In the genomic region with DNA sequence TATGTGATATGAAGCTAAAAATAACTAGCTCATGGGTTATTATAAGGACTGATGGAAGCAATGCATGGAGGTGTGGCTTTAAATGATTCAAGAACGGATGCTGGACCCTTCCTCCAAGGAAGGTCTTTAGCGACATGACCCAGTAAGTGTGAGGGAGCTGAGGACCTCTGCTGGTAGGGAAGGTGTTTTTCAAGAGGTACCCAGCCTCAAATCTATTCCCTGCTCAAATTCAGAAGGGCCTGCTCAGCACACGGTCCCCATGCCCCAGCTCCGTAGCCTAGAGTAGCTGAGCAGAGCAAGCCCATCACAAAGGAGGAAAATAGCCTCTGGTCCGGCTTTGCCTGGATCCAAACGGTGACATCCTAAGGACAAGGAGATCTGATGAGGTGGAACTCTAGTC, we compare ENCODE assay signal across 30 cellular contexts.
A peak's percentile ranks its signal among the peaks of the same experiment; 100 is the strongest.
DNase-seq lines count a peak whose midpoint lies in the region; ATAC-seq, FAIRE-seq and TF ChIP-seq lines count a peak whose summit lies in the region.
"Had no signal": no experiment of that assay in that cellular context is flagged by ENCODE, and none has a peak within 500 bp of the region (broad histone marks: within the 10 kb centered on the region; RNA-seq: fewer than 3 reads in every experiment).

No MANE protein-coding gene starts in this region.

- H4K8ac ChIP-seq in H1 (ENCODE audit: extremely low read depth, insufficient read depth, low read length) = no peak overlapping the region

- no peak overlapping the region for H2BK120ac ChIP-seq in H1 (replicated peaks; ENCODE audit: low read depth, low read length)

- no peak overlapping the region for H2BK5ac ChIP-seq in H1 (ENCODE audit: low read depth, low read length)

- H3K27me3 ChIP-seq in DOHH2 (ENCODE audit: control insufficient read depth, low read length) (no peaks in the 10 kb centered on the region), H1 (replicated peaks in 1 of 4; ENCODE audit: control insufficient read depth in 3 of 4, extremely low read depth in 1 of 4, insufficient read depth in 3 of 4, low read length in 3 of 4) (no peaks in the 10 kb centered on the region; a peak in 1 of 7 replicates), psoas muscle (ENCODE audit: insufficient read depth in 3 of 3, low read length in 2 of 3) (peaks cover 0 to 8% (median 8%) of the 10 kb centered on the region in 3 donors), colonic mucosa (no peaks in the 10 kb centered on the region)
- H3K27me3 ChIP-seq: BLaER1 treated with 17β-estradiol and CSF1 and Interleukin-3, amounts not matched to agents 10 nM and 100 nM; breast epithelium; sigmoid colon had no signal

- no peaks in the 10 kb centered on the region for H3K9me3 ChIP-seq in DOHH2 (ENCODE audit: control insufficient read depth, insufficient read depth, low read length)
- no peaks in the 10 kb centered on the region for H3K9me3 ChIP-seq in H1 (ENCODE audit: insufficient read depth in 2 of 2, low read depth in 1 of 2, low read length in 1 of 2)
- H3K9me3 ChIP-seq in psoas muscle = peaks cover 14% of the 10 kb centered on the region
- H3K9me3 ChIP-seq in colonic mucosa = no peaks in the 10 kb centered on the region

- TF ChIP-seq CTCF in 22Rv1 (IDR thresholded peaks at IDR 0.05) = peak; percentile 14; the same call in 1 of the 2 replicates
- TF ChIP-seq CTCF in DOHH2 (IDR thresholded peaks at IDR 0.05; ENCODE audit: low read depth, low read length, poor library complexity, severe bottlenecking) = peak; percentile 22
- peak; percentile 17 for TF ChIP-seq CTCF in NB4 (IDR thresholded peaks at IDR 0.05; ENCODE audit: low read depth, low read length)
- peak; percentile 51 to 80 (median 66) for TF ChIP-seq CTCF in H1 (IDR thresholded peaks at IDR 0.05; ENCODE audit: control extremely low read depth in 1 of 3, insufficient read depth in 1 of 3, low read depth in 1 of 3, low read length in 3 of 3)
- no peak for TF ChIP-seq CTCF in psoas muscle (IDR thresholded peaks at IDR 0.05)
- no peak for TF ChIP-seq CTCF in colonic mucosa (IDR thresholded peaks at IDR 0.05)

- no peak overlapping the region for H3K56ac ChIP-seq in H1 (replicated peaks; ENCODE audit: insufficient read length, low read depth, low read length)

- no peaks in the 10 kb centered on the region for H3F3A ChIP-seq in DOHH2 (ENCODE audit: control insufficient read depth, insufficient read depth)

- no peak overlapping the region for H2BK12ac ChIP-seq in H1 (ENCODE audit: low read depth, low read length)

- H3K23ac ChIP-seq in H1 (ENCODE audit: insufficient read length) = no peak overlapping the region

- H3K27ac ChIP-seq in 22Rv1 (no peak overlapping the region), DOHH2 (ENCODE audit: low read depth, low read length) (no peak overlapping the region), H1 (ENCODE audit: low read depth, low read length) (no peak overlapping the region), psoas muscle (no peak overlapping the region), colonic mucosa (no peak overlapping the region)
- H3K27ac ChIP-seq: BLaER1 treated with 17β-estradiol and CSF1 and Interleukin-3, amounts not matched to agents 10 nM and 100 nM; breast epithelium; heart right ventricle; sigmoid colon; suprapubic skin; upper lobe of right lung had no signal

- CTCF ChIA-PET in H1 (lab: Charles Lee; ENCODE audit: partially characterized antibody) = interaction anchor here (0.7 to 3.5 kb wide), 25 partner anchors 9 to 125 kb away, joined by 3 to 22 read pairs (median 5); no protein-coding TSS in a partner anchor

- peak; percentile 69 to 71 for TF ChIP-seq RAD21 in H1 (IDR thresholded peaks at IDR 0.05 in 1 of 2, conservative IDR thresholded peaks at IDR 0.05 in 1 of 2; ENCODE audit: low read depth in 2 of 2, low read length in 2 of 2)

- no peak overlapping the region for H3K9ac ChIP-seq in H1 (replicated peaks in 1 of 4; ENCODE audit: extremely low read depth in 1 of 4, low read depth in 3 of 4, low read length in 3 of 4)
- H3K9ac ChIP-seq in colonic mucosa (ENCODE audit: low read depth in 2 of 2, low read length in 2 of 2) = no peak overlapping the region
- H3K9ac ChIP-seq: BLaER1 treated with 17β-estradiol and CSF1 and Interleukin-3, amounts not matched to agents 10 nM and 100 nM had no signal

- H2BK20ac ChIP-seq in H1 (ENCODE audit: low read length) = no peak overlapping the region

- H4K91ac ChIP-seq in H1 (replicated peaks; ENCODE audit: insufficient read length, low read length) = no peak overlapping the region

- no peak overlapping the region for H4K5ac ChIP-seq in H1 (ENCODE audit: insufficient read length, low read depth, low read length)

- H3K36me3 ChIP-seq in DOHH2 (ENCODE audit: control insufficient read depth, low read length) (no peaks in the 10 kb centered on the region), H1 (ENCODE audit: control insufficient read depth in 2 of 4, insufficient read depth in 4 of 4, low read length in 3 of 4) (no peaks in the 10 kb centered on the region), psoas muscle (ENCODE audit: insufficient read depth in 1 of 2, low read depth in 1 of 2) (no peaks in the 10 kb centered on the region), colonic mucosa (no peaks in the 10 kb centered on the region)
- H3K36me3 ChIP-seq: BLaER1 treated with 17β-estradiol and CSF1 and Interleukin-3, amounts not matched to agents 10 nM and 100 nM; breast epithelium; heart right ventricle; sigmoid colon; suprapubic skin; upper lobe of right lung had no signal

- H3K9me2 ChIP-seq in DOHH2 (replicated peaks; ENCODE audit: control insufficient read depth, low read length) = no peaks in the 10 kb centered on the region

- FAIRE-seq in H1 (lab: Jason Lieb, UNC) = peak; percentile 88
- FAIRE-seq: colon, GM12891, TTC549 had no signal

- WGBS in H1 (ENCODE audit: extremely low coverage in 1 of 2, insufficient coverage in 1 of 2, insufficient read length in 1 of 2, insufficient replicate concordance in 2 of 2, low coverage in 1 of 2, low lambda C conversion rate in 2 of 2, missing lambda C conversion rate in 1 of 2), 2 experiments = 65% methylated on average over 6 of the region's 6 CpGs; no CpG with 5 or more reads in 1 of the 2 experiments
- WGBS in psoas muscle, 3 donors = 74 to 78% (median 78%) methylated on average over 6 of the region's 6 CpGs

- intact Hi-C loops in psoas muscle (cut with DNase I) = no loop called here
- intact Hi-C loops in colonic mucosa (cut with DNase I) = no loop called here

- H4K20me1 ChIP-seq in DOHH2 (ENCODE audit: control insufficient read depth, insufficient read depth, low read depth, low read length) (no peaks in the 10 kb centered on the region), H1 (replicated peaks in 1 of 2; ENCODE audit: control insufficient read depth in 1 of 2, insufficient read depth in 2 of 2, low read length in 2 of 2) (no peaks in the 10 kb centered on the region)
- H4K20me1 ChIP-seq: BLaER1 treated with 17β-estradiol and CSF1 and Interleukin-3, amounts not matched to agents 10 nM and 100 nM had no signal

- H3K4me3 ChIP-seq in DOHH2 (ENCODE audit: low read length) = no peak overlapping the region
- no peak overlapping the region for H3K4me3 ChIP-seq in NB4 (ENCODE audit: low read depth, low read length)
- H3K4me3 ChIP-seq in H1 (ENCODE audit: extremely low read depth in 1 of 4, insufficient read depth in 2 of 4, low read depth in 3 of 4, low read length in 4 of 4) = no peak overlapping the region
- no peak overlapping the region for H3K4me3 ChIP-seq in psoas muscle
- no peak overlapping the region for H3K4me3 ChIP-seq in colonic mucosa
- H3K4me3 ChIP-seq: BLaER1 treated with 17β-estradiol and CSF1 and Interleukin-3, amounts not matched to agents 10 nM and 100 nM; breast epithelium; heart right ventricle; sigmoid colon; suprapubic skin; upper lobe of right lung had no signal

- TF ChIP-seq EP300 in H1 (IDR thresholded peaks at IDR 0.05; ENCODE audit: borderline replicate concordance in 1 of 2, low read depth in 2 of 2, low read length in 2 of 2) = no peak

- no peak for ATAC-seq in psoas muscle
- ATAC-seq: activated CD4-positive, CD25-positive, alpha-beta regulatory T cell treated with anti-CD3 and anti-CD28 coated beads, Interleukin-2, amount 50 U/mL, for 24 hours; activated naive CD4-positive, alpha-beta T cell treated with anti-CD3 and anti-CD28 coated beads, Interleukin-2, amount 50 U/mL, for 72 hours; heart right ventricle; Panc1; stimulated activated naive B cell treated with anti-CD40 and anti-IgM and Interleukin-4, amounts not matched to agents 10 μg/mL and 1 μg/mL and 100 μg/mL, for 72 hours; T-cell; upper lobe of right lung had no signal

- H3K23me2 ChIP-seq in H1 (ENCODE audit: low read depth, low read length) = no peaks in the 10 kb centered on the region

- H3K4me2 ChIP-seq in DOHH2 (ENCODE audit: low read length) (no peak overlapping the region), H1 (ENCODE audit: insufficient read depth in 1 of 2, low read depth in 2 of 2, low read length in 2 of 2) (no peak overlapping the region)

- H3K79me2 ChIP-seq in DOHH2 (ENCODE audit: control insufficient read depth, low read length) (no peaks in the 10 kb centered on the region), H1 (ENCODE audit: control insufficient read depth in 1 of 2, insufficient read depth in 2 of 2, low read length in 2 of 2) (no peaks in the 10 kb centered on the region)

- H3K4ac ChIP-seq in H1 (replicated peaks; ENCODE audit: insufficient read length, low read depth, low read length) = no peak overlapping the region

- H2BK15ac ChIP-seq in H1 (ENCODE audit: low read length) = no peak overlapping the region

- H2AFZ ChIP-seq in H1 (ENCODE audit: low read length) = no peak overlapping the region

- TF ChIP-seq POLR2A in NB4 (IDR thresholded peaks at IDR 0.05; ENCODE audit: extremely low read depth, insufficient read length) (no peak), H1 (IDR thresholded peaks at IDR 0.05; ENCODE audit: control extremely low read depth in 1 of 2, low read depth in 2 of 2, low read length in 2 of 2) (no peak)

- no peak overlapping the region for H2AK5ac ChIP-seq in H1 (ENCODE audit: low read depth, low read length)

- no peak overlapping the region for H3K14ac ChIP-seq in H1 (ENCODE audit: insufficient read length)

- DNase-seq in NB4 (ENCODE audit: low read depth) = peak; percentile 19
- peak; percentile 27 to 47 for DNase-seq in H1 (ENCODE audit: low read depth in 1 of 2, low spot score in 2 of 2)
- no peak for DNase-seq in activated CD4-positive, alpha-beta T cell treated with anti-CD3 and anti-CD28 coated beads, Interleukin-2, amount 50 U/mL, for 48 hours
- DNase-seq in psoas muscle = no peak
- no peak for DNase-seq in colonic mucosa
- no peak for DNase-seq in activated CD4-positive, alpha-beta T cell treated with anti-CD3 and anti-CD28 coated beads for 48 hours
- DNase-seq: activated CD4-positive, alpha-beta memory T cell treated with anti-CD3 and anti-CD28 coated beads, Interleukin-2, amount 10 ng/mL, durations not matched to agents 7 days and 5 days; activated CD8-positive, alpha-beta memory T cell treated with anti-CD3 and anti-CD28 coated beads, Interleukin-2, amount 50 U/mL, for 48 hours; Calu3; effector memory CD4-positive, alpha-beta T cell; heart right ventricle; NCI-H1105; NCI-H2029; NCI-H345; NCI-H774; sigmoid colon; stimulated activated naive B cell treated with anti-CD40 and anti-IgM and Interleukin-4, amounts not matched to agents 10 μg/mL and 1 μg/mL and 100 μg/mL, for 72 hours; T-cell; upper lobe of right lung had no signal

- H3K18ac ChIP-seq in H1 (ENCODE audit: extremely low read depth, low read length) = no peak overlapping the region

- H3K79me1 ChIP-seq in H1 (ENCODE audit: low read depth, low read length) = no peaks in the 10 kb centered on the region

- POLR2A ChIA-PET in H1 (lab: Charles Lee; ENCODE audit: partially characterized antibody) = interaction anchor here (1.2 kb wide), 1 partner anchor 70 kb away, joined by 3 read pairs; no protein-coding TSS in a partner anchor

- no peaks in the 10 kb centered on the region for H3K4me1 ChIP-seq in DOHH2 (ENCODE audit: control insufficient read depth, low read length)
- H3K4me1 ChIP-seq in H1 (replicated peaks in 1 of 4; ENCODE audit: control insufficient read depth in 3 of 4, insufficient read depth in 4 of 4, low read length in 3 of 4) = peaks cover 0 to 5% (median 2%) of the 10 kb centered on the region in 4 experiments; a peak in 2 of 7 replicates
- no peaks in the 10 kb centered on the region for H3K4me1 ChIP-seq in psoas muscle
- no peaks in the 10 kb centered on the region for H3K4me1 ChIP-seq in colonic mucosa
- H3K4me1 ChIP-seq: breast epithelium, heart right ventricle, sigmoid colon, suprapubic skin, upper lobe of right lung had no signal

Comparison
In these comparisons a context has a peak if more than half of its experiments do, and no peak if none do; other contexts are left out.
1. CTCF ChIP-seq: peak in 22Rv1 (single experiment), DOHH2 (single experiment), NB4 (single experiment) and H1 (3 of 3); none in psoas muscle (single experiment) and colonic mucosa (single experiment).
2. DNase-seq: peak in NB4 (single experiment) and H1 (2 of 2); none in activated CD4-positive, alpha-beta T cell treated with anti-CD3 and anti-CD28 coated beads, Interleukin-2, amount 50 U/mL, for 48 hours (0 of 2), psoas muscle (0 of 2), colonic mucosa (single experiment) and activated CD4-positive, alpha-beta T cell treated with anti-CD3 and anti-CD28 coated beads for 48 hours (single experiment).